Comparison of ENCODE assay signal across 8 cellular contexts in genomic region chr17:7583253-7584109, GRCh38. TPM values are rescaled to one million over a fixed set of nuclear protein-coding genes. Genes with fewer than 3 reads are reported as not detected.
DNase-seq lines count a peak whose midpoint lies in the region; ATAC-seq and TF ChIP-seq lines count a peak whose summit lies in the region.

TSS of gene MPDU1 (plus strand) at chr17:7583852. CDS start at chr17:7583863, 11 bp downstream.

- peak within 1 kb of the TSS; percentile 87 for H3K27ac ChIP-seq in colonic mucosa

- no peak for TF ChIP-seq CTCF in colonic mucosa (IDR thresholded peaks at IDR 0.05)

- H3K9ac ChIP-seq in colonic mucosa (ENCODE audit: low read depth in 2 of 2, low read length in 2 of 2): peak within 1 kb of the TSS; percentile 78 to 86

- intact Hi-C loops in activated CD4-positive, alpha-beta T cell treated with anti-CD3 and anti-CD28 coated beads, Interleukin-2, amount 10 ng/mL, durations not matched to agents 24 days and 14 days (cut with micrococcal nuclease): loop anchor here (1.0 kb wide), 2 partner anchors 11 to 32 kb away; no protein-coding TSS in a partner anchor
- intact Hi-C loops in colonic mucosa (cut with DNase I): loop anchor here (10.0 kb wide), 1 partner anchor 149 kb away; the partner anchor contains the start of genes FGF11 and TMEM102
- intact Hi-C loops in left colon (cut with DNase I, micrococcal nuclease): no loop called here

- H3K4me1 Mint-ChIP-seq in activated CD4-positive, alpha-beta T cell treated with anti-CD3 and anti-CD28 coated beads, Interleukin-2, amount 10 ng/mL, durations not matched to agents 24 days and 14 days: peaks cover 46% of the 10 kb centered on the region

- peak; percentile 97 for DNase-seq in Ammon's horn (ENCODE audit: low spot score)
- DNase-seq in GM19238 (ENCODE audit: insufficient read length, low spot score): peak; percentile 85
- peak; percentile 82 for DNase-seq in NCI-H526 treated with DMSO at 0.1 percent for 48 hours (lab: John Stamatoyannopoulos, UW)
- DNase-seq in activated CD4-positive, alpha-beta T cell treated with anti-CD3 and anti-CD28 coated beads, Interleukin-2, amount 10 ng/mL, durations not matched to agents 24 days and 14 days: peak; percentile 99
- DNase-seq in colonic mucosa: peak; percentile 96
- peak; percentile 95 to 96 for DNase-seq in left colon
- peak; percentile 97 for DNase-seq in stimulated activated CD4-positive, alpha-beta T cell treated with anti-CD3 and anti-CD28 coated beads, Interleukin-1b, Interleukin-23, amount 100 ng/mL, for 48 hours

- peak within 1 kb of the TSS; percentile 99 for H3K27ac Mint-ChIP-seq in activated CD4-positive, alpha-beta T cell treated with anti-CD3 and anti-CD28 coated beads, Interleukin-2, amount 10 ng/mL, durations not matched to agents 24 days and 14 days

- no peaks in the 10 kb centered on the region for H3K9me3 Mint-ChIP-seq in activated CD4-positive, alpha-beta T cell treated with anti-CD3 and anti-CD28 coated beads, Interleukin-2, amount 10 ng/mL, durations not matched to agents 24 days and 14 days

- peaks cover 58% of the 10 kb centered on the region for H3K36me3 Mint-ChIP-seq in activated CD4-positive, alpha-beta T cell treated with anti-CD3 and anti-CD28 coated beads, Interleukin-2, amount 10 ng/mL, durations not matched to agents 24 days and 14 days (ENCODE audit: low read depth)

- no peaks in the 10 kb centered on the region for H3K36me3 ChIP-seq in colonic mucosa

- no peaks in the 10 kb centered on the region for H3K27me3 Mint-ChIP-seq in activated CD4-positive, alpha-beta T cell treated with anti-CD3 and anti-CD28 coated beads, Interleukin-2, amount 10 ng/mL, durations not matched to agents 24 days and 14 days

- peaks cover 3% of the 10 kb centered on the region for H3K4me1 ChIP-seq in colonic mucosa

- H3K27me3 ChIP-seq in colonic mucosa: no peaks in the 10 kb centered on the region

- peak within 1 kb of the TSS; percentile 89 for H3K4me3 Mint-ChIP-seq in activated CD4-positive, alpha-beta T cell treated with anti-CD3 and anti-CD28 coated beads, Interleukin-2, amount 10 ng/mL, durations not matched to agents 24 days and 14 days

- H3K4me3 ChIP-seq in colonic mucosa: peak within 1 kb of the TSS; percentile 46

- ATAC-seq in HG03442 (IDR thresholded peaks at IDR 0.05; ENCODE audit: unreplicated experiment) (peak; percentile 59), left colon (peak; percentile 78)

- H3K9me3 ChIP-seq in colonic mucosa: no peaks in the 10 kb centered on the region

RNA-seq across cellular contexts. Expression of gene MPDU1, which starts in this region (rescaled TPM):
- total RNA-seq in activated CD4-positive, alpha-beta T cell treated with anti-CD3 and anti-CD28 coated beads, Interleukin-2, amount 10 ng/mL, durations not matched to agents 24 days and 14 days: 92.5 and 104 TPM in 2 replicates
- total RNA-seq in colonic mucosa (100 to 1,000 TPM in 1 of 2 donors, 10 to 100 TPM in 1; 80.1 to 111 TPM), left colon (10 to 100 TPM; 79.2 to 89.6 TPM)

Comparison
In these comparisons a context has a peak if more than half of its experiments do, and no peak if none do; other contexts are left out.
1. Peak in every context shown above with its lines: DNase-seq, ATAC-seq, H3K4me3 ChIP-seq and H3K27ac ChIP-seq.
2. intact Hi-C loops: an anchor here in activated CD4-positive, alpha-beta T cell treated with anti-CD3 and anti-CD28 coated beads, Interleukin-2, amount 10 ng/mL, durations not matched to agents 24 days and 14 days (1.0 kb wide) and colonic mucosa (10.0 kb wide); none called in left colon.